ENCODE assay signal across 9 cellular contexts in genomic region chr1:199463521-199464127, GRCh38.
A peak's percentile ranks its signal among the peaks of the same experiment; 100 is the strongest.
DNase-seq lines count a peak whose midpoint lies in the region; ATAC-seq and TF ChIP-seq lines count a peak whose summit lies in the region.
"Had no signal": no experiment of that assay in that cellular context is flagged by ENCODE, and none has a peak within 500 bp of the region (broad histone marks: within the 10 kb centered on the region; RNA-seq: fewer than 3 reads in every experiment).

No MANE protein-coding gene starts in this region.

- H3K4me3 ChIP-seq in epithelial cell of proximal tubule (ENCODE audit: low read depth, low read length) (no peak overlapping the region), smooth muscle cell (no peak overlapping the region)

- intact Hi-C loops in posterior vena cava (cut with DNase I) = no loop called here

- H3K27me3 ChIP-seq in smooth muscle cell (ENCODE audit: low read depth) = no peaks in the 10 kb centered on the region

- peak; percentile 77 for TF ChIP-seq CTCF in GM12872 (IDR thresholded peaks at IDR 0.05; ENCODE audit: insufficient read depth, low read depth, low read length)
- TF ChIP-seq CTCF in epithelial cell of proximal tubule (conservative IDR thresholded peaks at IDR 0.05; ENCODE audit: low read depth, low read length) = peak; percentile 71
- TF ChIP-seq CTCF in smooth muscle cell (IDR thresholded peaks at IDR 0.05; ENCODE audit: borderline replicate concordance, insufficient read depth, poor library complexity, severe bottlenecking) = peak; percentile 24

- no peaks in the 10 kb centered on the region for H3K4me1 ChIP-seq in smooth muscle cell (ENCODE audit: low read depth)
- H3K4me1 ChIP-seq: parathyroid adenoma had no signal

- WGBS in smooth muscle cell (ENCODE audit: low lambda C conversion rate) = 95% methylated on average over 1 of the region's 1 CpG

- no peak overlapping the region for H3K9ac ChIP-seq in smooth muscle cell (ENCODE audit: low read depth)
- H3K9ac ChIP-seq: parathyroid adenoma had no signal

- H3F3A ChIP-seq in smooth muscle cell (ENCODE audit: low read depth) = no peaks in the 10 kb centered on the region

- H2AFZ ChIP-seq in smooth muscle cell (ENCODE audit: low read depth) = no peak overlapping the region
- H2AFZ ChIP-seq: parathyroid adenoma had no signal

- peaks cover 7% of the 10 kb centered on the region for H3K9me3 ChIP-seq in smooth muscle cell (replicated peaks; ENCODE audit: low read depth)

- ATAC-seq in HG03280 (IDR thresholded peaks at IDR 0.05; ENCODE audit: unreplicated experiment) = peak; percentile 53
- ATAC-seq in HG03571 (IDR thresholded peaks at IDR 0.05; ENCODE audit: unreplicated experiment) = no peak

- H3K4me2 ChIP-seq in smooth muscle cell = no peak overlapping the region

- H3K79me2 ChIP-seq in smooth muscle cell (ENCODE audit: low read depth) = no peaks in the 10 kb centered on the region
- H3K79me2 ChIP-seq: parathyroid adenoma had no signal

- no peaks in the 10 kb centered on the region for H3K36me3 ChIP-seq in smooth muscle cell (ENCODE audit: low read depth)

- no peak overlapping the region for H3K27ac ChIP-seq in smooth muscle cell (ENCODE audit: low read depth)
- H3K27ac ChIP-seq: parathyroid adenoma had no signal

- DNase-seq in AG08395 (ENCODE audit: low spot score) = peak; percentile 41
- peak; percentile 82 for DNase-seq in OCI-M1 (lab: John Stamatoyannopoulos, UW)
- no peak for DNase-seq in epithelial cell of proximal tubule (ENCODE audit: low read depth)
- DNase-seq in smooth muscle cell (lab: John Stamatoyannopoulos, UW; ENCODE audit: unreplicated experiment) = no peak
- no peak for DNase-seq in posterior vena cava (ENCODE audit: low spot score)

- no peaks in the 10 kb centered on the region for H4K20me1 ChIP-seq in smooth muscle cell (ENCODE audit: low read depth)

Comparison
In these comparisons a context has a peak if more than half of its experiments do, and no peak if none do; other contexts are left out.
1. DNase-seq: peak in AG08395 (single experiment) and OCI-M1 (single experiment); none in epithelial cell of proximal tubule (single experiment), smooth muscle cell (single experiment) and posterior vena cava (single experiment).
2. CTCF ChIP-seq: peak in every context shown above with its lines; median percentile 77 in GM12872; 71 in epithelial cell of proximal tubule; 24 in smooth muscle cell.